ENCODE assay signal across 2 cellular contexts in the genomic region with DNA sequence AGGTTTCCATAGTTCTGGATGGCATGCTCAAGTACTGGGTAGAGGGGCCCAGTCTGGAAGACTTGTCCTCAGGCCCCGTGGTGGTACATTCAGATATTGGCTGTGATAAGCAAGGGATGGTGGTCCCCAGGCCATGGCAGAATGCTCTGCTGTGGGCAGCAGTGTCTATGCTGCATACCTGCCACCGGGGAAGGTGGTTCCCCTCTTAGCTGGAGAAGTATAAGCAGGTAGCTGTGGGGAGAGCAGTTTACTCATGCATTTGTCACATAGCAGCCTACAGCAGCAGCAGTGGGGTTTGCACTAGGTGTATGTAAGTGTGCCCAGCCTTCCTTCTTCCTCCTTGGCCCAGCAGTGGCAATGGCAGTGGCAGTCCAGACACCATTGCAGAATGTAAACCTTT.
TF ChIP-seq lines count a peak whose summit lies in the region.

No MANE protein-coding gene starts in this region.

TF ChIP-seq in GM23338, 12 proteins besides CTCF, POLR2A, EP300 and RAD21 (continued from another document):
- TF ChIP-seq, protein P1, sequence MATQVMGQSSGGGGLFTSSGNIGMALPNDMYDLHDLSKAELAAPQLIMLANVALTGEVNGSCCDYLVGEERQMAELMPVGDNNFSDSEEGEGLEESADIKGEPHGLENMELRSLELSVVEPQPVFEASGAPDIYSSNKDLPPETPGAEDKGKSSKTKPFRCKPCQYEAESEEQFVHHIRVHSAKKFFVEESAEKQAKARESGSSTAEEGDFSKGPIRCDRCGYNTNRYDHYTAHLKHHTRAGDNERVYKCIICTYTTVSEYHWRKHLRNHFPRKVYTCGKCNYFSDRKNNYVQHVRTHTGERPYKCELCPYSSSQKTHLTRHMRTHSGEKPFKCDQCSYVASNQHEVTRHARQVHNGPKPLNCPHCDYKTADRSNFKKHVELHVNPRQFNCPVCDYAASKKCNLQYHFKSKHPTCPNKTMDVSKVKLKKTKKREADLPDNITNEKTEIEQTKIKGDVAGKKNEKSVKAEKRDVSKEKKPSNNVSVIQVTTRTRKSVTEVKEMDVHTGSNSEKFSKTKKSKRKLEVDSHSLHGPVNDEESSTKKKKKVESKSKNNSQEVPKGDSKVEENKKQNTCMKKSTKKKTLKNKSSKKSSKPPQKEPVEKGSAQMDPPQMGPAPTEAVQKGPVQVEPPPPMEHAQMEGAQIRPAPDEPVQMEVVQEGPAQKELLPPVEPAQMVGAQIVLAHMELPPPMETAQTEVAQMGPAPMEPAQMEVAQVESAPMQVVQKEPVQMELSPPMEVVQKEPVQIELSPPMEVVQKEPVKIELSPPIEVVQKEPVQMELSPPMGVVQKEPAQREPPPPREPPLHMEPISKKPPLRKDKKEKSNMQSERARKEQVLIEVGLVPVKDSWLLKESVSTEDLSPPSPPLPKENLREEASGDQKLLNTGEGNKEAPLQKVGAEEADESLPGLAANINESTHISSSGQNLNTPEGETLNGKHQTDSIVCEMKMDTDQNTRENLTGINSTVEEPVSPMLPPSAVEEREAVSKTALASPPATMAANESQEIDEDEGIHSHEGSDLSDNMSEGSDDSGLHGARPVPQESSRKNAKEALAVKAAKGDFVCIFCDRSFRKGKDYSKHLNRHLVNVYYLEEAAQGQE (IDR thresholded peaks at IDR 0.05; ENCODE audit: unreplicated experiment), result no peak
- no peak for TF ChIP-seq STAT1 (IDR thresholded peaks at IDR 0.05; ENCODE audit: unreplicated experiment)
- TF ChIP-seq, protein P2, sequence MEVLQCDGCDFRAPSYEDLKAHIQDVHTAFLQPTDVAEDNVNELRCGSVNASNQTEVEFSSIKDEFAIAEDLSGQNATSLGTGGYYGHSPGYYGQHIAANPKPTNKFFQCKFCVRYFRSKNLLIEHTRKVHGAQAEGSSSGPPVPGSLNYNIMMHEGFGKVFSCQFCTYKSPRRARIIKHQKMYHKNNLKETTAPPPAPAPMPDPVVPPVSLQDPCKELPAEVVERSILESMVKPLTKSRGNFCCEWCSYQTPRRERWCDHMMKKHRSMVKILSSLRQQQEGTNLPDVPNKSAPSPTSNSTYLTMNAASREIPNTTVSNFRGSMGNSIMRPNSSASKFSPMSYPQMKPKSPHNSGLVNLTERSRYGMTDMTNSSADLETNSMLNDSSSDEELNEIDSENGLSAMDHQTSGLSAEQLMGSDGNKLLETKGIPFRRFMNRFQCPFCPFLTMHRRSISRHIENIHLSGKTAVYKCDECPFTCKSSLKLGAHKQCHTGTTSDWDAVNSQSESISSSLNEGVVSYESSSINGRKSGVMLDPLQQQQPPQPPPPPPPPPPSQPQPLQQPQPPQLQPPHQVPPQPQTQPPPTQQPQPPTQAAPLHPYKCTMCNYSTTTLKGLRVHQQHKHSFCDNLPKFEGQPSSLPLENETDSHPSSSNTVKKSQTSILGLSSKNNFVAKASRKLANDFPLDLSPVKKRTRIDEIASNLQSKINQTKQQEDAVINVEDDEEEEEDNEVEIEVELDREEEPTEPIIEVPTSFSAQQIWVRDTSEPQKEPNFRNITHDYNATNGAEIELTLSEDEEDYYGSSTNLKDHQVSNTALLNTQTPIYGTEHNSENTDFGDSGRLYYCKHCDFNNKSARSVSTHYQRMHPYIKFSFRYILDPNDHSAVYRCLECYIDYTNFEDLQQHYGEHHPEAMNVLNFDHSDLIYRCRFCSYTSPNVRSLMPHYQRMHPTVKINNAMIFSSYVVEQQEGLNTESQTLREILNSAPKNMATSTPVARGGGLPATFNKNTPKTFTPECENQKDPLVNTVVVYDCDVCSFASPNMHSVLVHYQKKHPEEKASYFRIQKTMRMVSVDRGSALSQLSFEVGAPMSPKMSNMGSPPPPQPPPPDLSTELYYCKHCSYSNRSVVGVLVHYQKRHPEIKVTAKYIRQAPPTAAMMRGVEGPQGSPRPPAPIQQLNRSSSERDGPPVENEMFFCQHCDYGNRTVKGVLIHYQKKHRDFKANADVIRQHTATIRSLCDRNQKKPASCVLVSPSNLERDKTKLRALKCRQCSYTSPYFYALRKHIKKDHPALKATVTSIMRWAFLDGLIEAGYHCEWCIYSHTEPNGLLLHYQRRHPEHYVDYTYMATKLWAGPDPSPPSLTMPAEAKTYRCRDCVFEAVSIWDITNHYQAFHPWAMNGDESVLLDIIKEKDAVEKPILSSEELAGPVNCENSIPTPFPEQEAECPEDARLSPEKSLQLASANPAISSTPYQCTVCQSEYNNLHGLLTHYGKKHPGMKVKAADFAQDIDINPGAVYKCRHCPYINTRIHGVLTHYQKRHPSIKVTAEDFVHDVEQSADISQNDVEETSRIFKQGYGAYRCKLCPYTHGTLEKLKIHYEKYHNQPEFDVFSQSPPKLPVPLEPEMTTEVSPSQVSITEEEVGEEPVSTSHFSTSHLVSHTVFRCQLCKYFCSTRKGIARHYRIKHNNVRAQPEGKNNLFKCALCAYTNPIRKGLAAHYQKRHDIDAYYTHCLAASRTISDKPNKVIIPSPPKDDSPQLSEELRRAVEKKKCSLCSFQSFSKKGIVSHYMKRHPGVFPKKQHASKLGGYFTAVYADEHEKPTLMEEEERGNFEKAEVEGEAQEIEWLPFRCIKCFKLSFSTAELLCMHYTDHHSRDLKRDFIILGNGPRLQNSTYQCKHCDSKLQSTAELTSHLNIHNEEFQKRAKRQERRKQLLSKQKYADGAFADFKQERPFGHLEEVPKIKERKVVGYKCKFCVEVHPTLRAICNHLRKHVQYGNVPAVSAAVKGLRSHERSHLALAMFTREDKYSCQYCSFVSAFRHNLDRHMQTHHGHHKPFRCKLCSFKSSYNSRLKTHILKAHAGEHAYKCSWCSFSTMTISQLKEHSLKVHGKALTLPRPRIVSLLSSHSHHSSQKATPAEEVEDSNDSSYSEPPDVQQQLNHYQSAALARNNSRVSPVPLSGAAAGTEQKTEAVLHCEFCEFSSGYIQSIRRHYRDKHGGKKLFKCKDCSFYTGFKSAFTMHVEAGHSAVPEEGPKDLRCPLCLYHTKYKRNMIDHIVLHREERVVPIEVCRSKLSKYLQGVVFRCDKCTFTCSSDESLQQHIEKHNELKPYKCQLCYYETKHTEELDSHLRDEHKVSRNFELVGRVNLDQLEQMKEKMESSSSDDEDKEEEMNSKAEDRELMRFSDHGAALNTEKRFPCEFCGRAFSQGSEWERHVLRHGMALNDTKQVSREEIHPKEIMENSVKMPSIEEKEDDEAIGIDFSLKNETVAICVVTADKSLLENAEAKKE (CRISPR knock-in tag; IDR thresholded peaks at IDR 0.05), result no peak
- TF ChIP-seq NANOG (IDR thresholded peaks at IDR 0.05; ENCODE audit: borderline replicate concordance), result no peak
- TF ChIP-seq EZH2phosphoT487 (IDR thresholded peaks at IDR 0.05; ENCODE audit: unreplicated experiment), result no peak

TF ChIP-seq in WTC11, 78 proteins besides CTCF, POLR2A, EP300 and RAD21 (continued from another document):
- TF ChIP-seq, protein P3, sequence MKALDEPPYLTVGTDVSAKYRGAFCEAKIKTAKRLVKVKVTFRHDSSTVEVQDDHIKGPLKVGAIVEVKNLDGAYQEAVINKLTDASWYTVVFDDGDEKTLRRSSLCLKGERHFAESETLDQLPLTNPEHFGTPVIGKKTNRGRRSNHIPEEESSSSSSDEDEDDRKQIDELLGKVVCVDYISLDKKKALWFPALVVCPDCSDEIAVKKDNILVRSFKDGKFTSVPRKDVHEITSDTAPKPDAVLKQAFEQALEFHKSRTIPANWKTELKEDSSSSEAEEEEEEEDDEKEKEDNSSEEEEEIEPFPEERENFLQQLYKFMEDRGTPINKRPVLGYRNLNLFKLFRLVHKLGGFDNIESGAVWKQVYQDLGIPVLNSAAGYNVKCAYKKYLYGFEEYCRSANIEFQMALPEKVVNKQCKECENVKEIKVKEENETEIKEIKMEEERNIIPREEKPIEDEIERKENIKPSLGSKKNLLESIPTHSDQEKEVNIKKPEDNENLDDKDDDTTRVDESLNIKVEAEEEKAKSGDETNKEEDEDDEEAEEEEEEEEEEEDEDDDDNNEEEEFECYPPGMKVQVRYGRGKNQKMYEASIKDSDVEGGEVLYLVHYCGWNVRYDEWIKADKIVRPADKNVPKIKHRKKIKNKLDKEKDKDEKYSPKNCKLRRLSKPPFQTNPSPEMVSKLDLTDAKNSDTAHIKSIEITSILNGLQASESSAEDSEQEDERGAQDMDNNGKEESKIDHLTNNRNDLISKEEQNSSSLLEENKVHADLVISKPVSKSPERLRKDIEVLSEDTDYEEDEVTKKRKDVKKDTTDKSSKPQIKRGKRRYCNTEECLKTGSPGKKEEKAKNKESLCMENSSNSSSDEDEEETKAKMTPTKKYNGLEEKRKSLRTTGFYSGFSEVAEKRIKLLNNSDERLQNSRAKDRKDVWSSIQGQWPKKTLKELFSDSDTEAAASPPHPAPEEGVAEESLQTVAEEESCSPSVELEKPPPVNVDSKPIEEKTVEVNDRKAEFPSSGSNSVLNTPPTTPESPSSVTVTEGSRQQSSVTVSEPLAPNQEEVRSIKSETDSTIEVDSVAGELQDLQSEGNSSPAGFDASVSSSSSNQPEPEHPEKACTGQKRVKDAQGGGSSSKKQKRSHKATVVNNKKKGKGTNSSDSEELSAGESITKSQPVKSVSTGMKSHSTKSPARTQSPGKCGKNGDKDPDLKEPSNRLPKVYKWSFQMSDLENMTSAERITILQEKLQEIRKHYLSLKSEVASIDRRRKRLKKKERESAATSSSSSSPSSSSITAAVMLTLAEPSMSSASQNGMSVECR (CRISPR knock-in tag; IDR thresholded peaks at IDR 0.05; ENCODE audit: borderline replicate concordance), result no peak
